31 cellular contexts compared by ENCODE assay signal in the genomic region with DNA sequence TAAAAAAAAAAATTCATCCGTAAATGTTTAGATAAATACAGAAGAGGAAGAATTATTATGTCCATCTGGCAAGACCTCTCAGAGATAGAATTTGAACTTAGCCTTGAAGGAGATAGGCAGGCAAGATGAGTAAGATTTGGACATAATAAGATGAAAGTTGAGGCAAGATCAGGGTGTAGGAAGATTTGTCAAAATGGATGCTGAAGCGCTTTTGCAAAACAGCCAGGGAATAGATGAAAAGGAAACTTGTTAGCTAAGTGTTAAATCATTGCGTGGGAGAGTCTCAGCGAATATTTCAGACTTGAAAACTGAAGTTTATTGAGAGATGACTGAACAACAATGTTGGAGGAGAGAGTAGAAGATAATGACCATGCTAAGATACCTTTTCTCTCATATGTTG. TPM values are rescaled to one million over a fixed set of nuclear protein-coding genes. Genes with fewer than 3 reads are reported as not detected.
DNase-seq lines count a peak whose midpoint lies in the region; ATAC-seq and TF ChIP-seq lines count a peak whose summit lies in the region.
"Had no signal": no experiment of that assay in that cellular context is flagged by ENCODE, and none has a peak within 500 bp of the region (broad histone marks: within the 10 kb centered on the region; RNA-seq: fewer than 3 reads in every experiment).

No MANE protein-coding gene starts in this region.

- H2BK12ac ChIP-seq in neuronal stem cell (ENCODE audit: low read length): no peak overlapping the region

- H3K9me3 Mint-ChIP-seq in T-helper 2 cell treated with Interferon-gamma antibody and Interleukin-4, amounts not matched to agents 5 μg/mL and 100 μg/mL, for 36 hours: no peaks in the 10 kb centered on the region
- peaks cover 0 to 1% (median 0%) of the 10 kb centered on the region in 7 donors for H3K9me3 Mint-ChIP-seq in CD4-positive, CD25-positive, alpha-beta regulatory T cell
- H3K9me3 Mint-ChIP-seq in activated T-helper 17 cell treated with anti-CD3 and anti-CD28 coated beads, Interleukin-2, amount 50 U/mL, for 72 hours: no peaks in the 10 kb centered on the region
- H3K9me3 Mint-ChIP-seq in immature natural killer cell: no peaks in the 10 kb centered on the region
- H3K9me3 Mint-ChIP-seq: GM23338; stimulated activated memory B cell treated with anti-CD40 and anti-IgM and Interleukin-4, amounts not matched to agents 10 μg/mL and 1 μg/mL and 100 μg/mL, for 72 hours had no signal

- no peak for ATAC-seq in CD4-positive, CD25-positive, alpha-beta regulatory T cell (ENCODE audit: low read depth in 2 of 2)
- peak; percentile 32 for ATAC-seq in activated T-helper 17 cell treated with anti-CD3 and anti-CD28 coated beads, Interleukin-2, amount 50 U/mL, for 72 hours (replicated peaks)
- ATAC-seq: gastrocnemius medialis; GM23338; lower lobe of right lung; PC-3; stimulated activated memory B cell treated with anti-CD40 and anti-IgM and Interleukin-4, amounts not matched to agents 10 μg/mL and 1 μg/mL and 100 μg/mL, for 72 hours had no signal

- no peak for DNase-seq in T-helper 2 cell treated with Interferon-gamma antibody and Interleukin-4, amounts not matched to agents 5 μg/mL and 100 μg/mL, for 36 hours (ENCODE audit: low spot score)
- no peak for DNase-seq in T-helper 2 cell
- no peak for DNase-seq in CD4-positive, CD25-positive, alpha-beta regulatory T cell
- no peak for DNase-seq in immature natural killer cell
- DNase-seq in globus pallidus (ENCODE audit: low spot score): no peak
- no peak for DNase-seq in esophagus squamous epithelium (lab: John Stamatoyannopoulos, UW)
- DNase-seq in neuronal stem cell (ENCODE audit: low spot score): no peak
- DNase-seq: 8988T; activated CD4-positive, alpha-beta T cell treated with anti-CD3 and anti-CD28 coated beads for 1 hour; C1 segment of cervical spinal cord; DMS79 treated with DMSO at 0.1 percent for 48 hours; gastrocnemius medialis; GDM1; Kasumi-1; lower lobe of right lung; NCI-H1436; NCI-H2081; NCI-H526; nephron progenitor cell; NK-92 treated with Interleukin-12 subunit alpha and Interleukin-12 subunit beta, amount 100 ng/mL, for 24 hours; PC-3; stimulated activated CD4-positive, alpha-beta T cell treated with anti-CD3 and anti-CD28 coated beads, Interleukin-15, amount 100 ng/mL, for 24 hours; upper lobe of left lung had no signal

- H2AK5ac ChIP-seq in neuronal stem cell (ENCODE audit: low read depth, low read length): no peak overlapping the region

- H2BK120ac ChIP-seq in neuronal stem cell (ENCODE audit: low read depth, low read length): no peak overlapping the region

- H2BK5ac ChIP-seq in neuronal stem cell (ENCODE audit: low read length): no peak overlapping the region

- no peak overlapping the region for H2AFZ ChIP-seq in neuronal stem cell (ENCODE audit: low read length)
- H2AFZ ChIP-seq: GM23338 had no signal

- no peaks in the 10 kb centered on the region for H3K9me3 ChIP-seq in CD4-positive, CD25-positive, alpha-beta regulatory T cell (ENCODE audit: control insufficient read depth in 2 of 2, low read length in 2 of 2)
- H3K9me3 ChIP-seq in esophagus squamous epithelium (no peaks in the 10 kb centered on the region), neuronal stem cell (replicated peaks in 1 of 2; ENCODE audit: control insufficient read depth in 2 of 2, insufficient read depth in 1 of 2, low read depth in 1 of 2, low read length in 2 of 2) (no peaks in the 10 kb centered on the region)
- H3K9me3 ChIP-seq: breast epithelium, gastrocnemius medialis, lower lobe of right lung, suprapubic skin, upper lobe of left lung had no signal

- no peak overlapping the region for H3K9ac ChIP-seq in neuronal stem cell (ENCODE audit: low read depth, low read length, poor library complexity)

- peaks cover 3% of the 10 kb centered on the region for H3K79me1 ChIP-seq in neuronal stem cell (ENCODE audit: low read depth, low read length)

- intact Hi-C loops in esophagus squamous epithelium (cut with DNase I): no loop called here

- no peaks in the 10 kb centered on the region for H3K27me3 ChIP-seq in CD4-positive, CD25-positive, alpha-beta regulatory T cell (ENCODE audit: control insufficient read depth, insufficient read depth, low read length)
- H3K27me3 ChIP-seq in esophagus squamous epithelium (no peaks in the 10 kb centered on the region), neuronal stem cell (ENCODE audit: control insufficient read depth in 3 of 3, insufficient read depth in 3 of 3, low read depth in 1 of 3, low read length in 3 of 3) (no peaks in the 10 kb centered on the region)
- H3K27me3 ChIP-seq: breast epithelium, gastrocnemius medialis, suprapubic skin, upper lobe of left lung had no signal

- peaks cover 50% of the 10 kb centered on the region for H3K36me3 Mint-ChIP-seq in T-helper 2 cell treated with Interferon-gamma antibody and Interleukin-4, amounts not matched to agents 5 μg/mL and 100 μg/mL, for 36 hours (ENCODE audit: low read depth)
- H3K36me3 Mint-ChIP-seq in CD4-positive, CD25-positive, alpha-beta regulatory T cell: peaks cover 32% of the 10 kb centered on the region
- peaks cover 96% of the 10 kb centered on the region for H3K36me3 Mint-ChIP-seq in activated T-helper 17 cell treated with anti-CD3 and anti-CD28 coated beads, Interleukin-2, amount 50 U/mL, for 72 hours (ENCODE audit: low read depth)
- H3K36me3 Mint-ChIP-seq in immature natural killer cell: peaks cover 16 to 31% (median 22%) of the 10 kb centered on the region in 3 donors

- no peak overlapping the region for H4K8ac ChIP-seq in neuronal stem cell (ENCODE audit: low read depth, low read length)

- peaks cover 16% of the 10 kb centered on the region for H3K4me1 ChIP-seq in CD4-positive, CD25-positive, alpha-beta regulatory T cell (ENCODE audit: control insufficient read depth, insufficient read depth, low read length, poor library complexity, severe bottlenecking)
- H3K4me1 ChIP-seq in esophagus squamous epithelium (peaks cover 0 to 12% (median 5%) of the 10 kb centered on the region in 3 donors), neuronal stem cell (ENCODE audit: control insufficient read depth in 2 of 2, insufficient read depth in 1 of 2, low read depth in 1 of 2, low read length in 2 of 2) (no peaks in the 10 kb centered on the region)
- H3K4me1 ChIP-seq: breast epithelium had no signal

- peaks cover 54% of the 10 kb centered on the region for H3K36me3 ChIP-seq in CD4-positive, CD25-positive, alpha-beta regulatory T cell (ENCODE audit: control insufficient read depth, insufficient read depth, low read length)
- peaks cover 7 to 61% (median 22%) of the 10 kb centered on the region in 3 donors for H3K36me3 ChIP-seq in esophagus squamous epithelium
- H3K36me3 ChIP-seq in neuronal stem cell (replicated peaks in 1 of 2; ENCODE audit: control insufficient read depth in 2 of 2, insufficient read depth in 2 of 2, low read length in 2 of 2): peaks cover 19 to 78% of the 10 kb centered on the region in 2 donors
- H3K36me3 ChIP-seq: breast epithelium had no signal

- H3K4ac ChIP-seq in neuronal stem cell (ENCODE audit: low read length): no peak overlapping the region

- no peak overlapping the region for H2BK15ac ChIP-seq in neuronal stem cell (ENCODE audit: low read length)

- no peak overlapping the region for H3K14ac ChIP-seq in neuronal stem cell (ENCODE audit: low read length)

- 84 to 91% methylated on average over 4 of the region's 4 CpGs for WGBS in esophagus squamous epithelium, 2 donors
- no CpG with 5 or more reads among the region's 4 CpGs for WGBS in neuronal stem cell (ENCODE audit: extremely low coverage in 2 of 2, insufficient read length in 2 of 2, insufficient replicate concordance in 1 of 2), 2 donors

- H3K4me3 ChIP-seq in CD4-positive, CD25-positive, alpha-beta regulatory T cell (ENCODE audit: low read depth, low read length): no peak overlapping the region
- H3K4me3 ChIP-seq in esophagus squamous epithelium (no peak overlapping the region), neuronal stem cell (ENCODE audit: low read length in 2 of 2) (no peak overlapping the region)
- H3K4me3 ChIP-seq: breast epithelium, gastrocnemius medialis, GM23338, lower lobe of right lung, suprapubic skin, upper lobe of left lung had no signal

- peaks cover 24% of the 10 kb centered on the region for H3K4me1 Mint-ChIP-seq in T-helper 2 cell treated with Interferon-gamma antibody and Interleukin-4, amounts not matched to agents 5 μg/mL and 100 μg/mL, for 36 hours (ENCODE audit: low read depth)
- peaks cover 17 to 55% (median 28%) of the 10 kb centered on the region in 4 donors for H3K4me1 Mint-ChIP-seq in CD4-positive, CD25-positive, alpha-beta regulatory T cell
- peaks cover 17% of the 10 kb centered on the region for H3K4me1 Mint-ChIP-seq in activated T-helper 17 cell treated with anti-CD3 and anti-CD28 coated beads, Interleukin-2, amount 50 U/mL, for 72 hours
- H3K4me1 Mint-ChIP-seq in immature natural killer cell: peaks cover 27 to 60% of the 10 kb centered on the region in 2 donors
- H3K4me1 Mint-ChIP-seq: GM23338 had no signal

- H4K91ac ChIP-seq in neuronal stem cell (ENCODE audit: low read depth, low read length, poor library complexity): no peak overlapping the region

- H3K18ac ChIP-seq in neuronal stem cell (ENCODE audit: low read length): no peak overlapping the region

- H3K27ac ChIP-seq in CD4-positive, CD25-positive, alpha-beta regulatory T cell (ENCODE audit: insufficient read depth, low read length, poor library complexity, severe bottlenecking): no peak overlapping the region
- H3K27ac ChIP-seq in esophagus squamous epithelium: no peak overlapping the region
- no peak overlapping the region for H3K27ac ChIP-seq in neuronal stem cell (replicated peaks; ENCODE audit: low read length)
- H3K27ac ChIP-seq: breast epithelium, gastrocnemius medialis, lower lobe of right lung, suprapubic skin, upper lobe of left lung had no signal

- no peak overlapping the region for H3K4me2 ChIP-seq in neuronal stem cell (ENCODE audit: insufficient read depth, low read length, poor library complexity, severe bottlenecking)
- H3K4me2 ChIP-seq: GM23338 had no signal

- no peaks in the 10 kb centered on the region for H3K27me3 Mint-ChIP-seq in T-helper 2 cell treated with Interferon-gamma antibody and Interleukin-4, amounts not matched to agents 5 μg/mL and 100 μg/mL, for 36 hours (ENCODE audit: low read depth)
- no peaks in the 10 kb centered on the region for H3K27me3 Mint-ChIP-seq in CD4-positive, CD25-positive, alpha-beta regulatory T cell
- no peaks in the 10 kb centered on the region for H3K27me3 Mint-ChIP-seq in activated T-helper 17 cell treated with anti-CD3 and anti-CD28 coated beads, Interleukin-2, amount 50 U/mL, for 72 hours
- peaks cover 0 to 4% (median 0%) of the 10 kb centered on the region in 3 donors for H3K27me3 Mint-ChIP-seq in immature natural killer cell (ENCODE audit: low read depth in 3 of 3)
- H3K27me3 Mint-ChIP-seq: stimulated activated memory B cell treated with anti-CD40 and anti-IgM and Interleukin-4, amounts not matched to agents 10 μg/mL and 1 μg/mL and 100 μg/mL, for 72 hours had no signal

- no peak overlapping the region for H3K23ac ChIP-seq in neuronal stem cell (ENCODE audit: low read depth, low read length, poor library complexity)

- no peak for TF ChIP-seq POLR2A in esophagus squamous epithelium (IDR thresholded peaks at IDR 0.05)

- TF ChIP-seq CTCF in esophagus squamous epithelium (IDR thresholded peaks at IDR 0.05): no peak

- no peak overlapping the region for H3K4me3 Mint-ChIP-seq in T-helper 2 cell treated with Interferon-gamma antibody and Interleukin-4, amounts not matched to agents 5 μg/mL and 100 μg/mL, for 36 hours
- no peak overlapping the region for H3K4me3 Mint-ChIP-seq in CD4-positive, CD25-positive, alpha-beta regulatory T cell
- peak overlapping the region; percentile 38 for H3K4me3 Mint-ChIP-seq in activated T-helper 17 cell treated with anti-CD3 and anti-CD28 coated beads, Interleukin-2, amount 50 U/mL, for 72 hours
- H3K4me3 Mint-ChIP-seq in immature natural killer cell: peak overlapping the region in 1 of 5 donors; percentile 0
- H3K4me3 Mint-ChIP-seq: GM23338; nephron progenitor cell; stimulated activated memory B cell treated with anti-CD40 and anti-IgM and Interleukin-4, amounts not matched to agents 10 μg/mL and 1 μg/mL and 100 μg/mL, for 72 hours had no signal

- peak overlapping the region; percentile 1 for H3K27ac Mint-ChIP-seq in T-helper 2 cell treated with Interferon-gamma antibody and Interleukin-4, amounts not matched to agents 5 μg/mL and 100 μg/mL, for 36 hours
- peak overlapping the region; percentile 3 to 26 (median 21) for H3K27ac Mint-ChIP-seq in CD4-positive, CD25-positive, alpha-beta regulatory T cell
- H3K27ac Mint-ChIP-seq in activated T-helper 17 cell treated with anti-CD3 and anti-CD28 coated beads, Interleukin-2, amount 50 U/mL, for 72 hours: peak overlapping the region; percentile 2
- H3K27ac Mint-ChIP-seq in immature natural killer cell: peak overlapping the region in 5 of 6 donors; percentile 1 to 76 (median 5)
- H3K27ac Mint-ChIP-seq: GM23338; nephron progenitor cell; stimulated activated memory B cell treated with anti-CD40 and anti-IgM and Interleukin-4, amounts not matched to agents 10 μg/mL and 1 μg/mL and 100 μg/mL, for 72 hours had no signal

RNA-seq across cellular contexts. Expression of a gene that starts 7.2 kb away (rescaled TPM):
- total RNA-seq in CD4-positive, CD25-positive, alpha-beta regulatory T cell: 61.9 TPM
- 100 to 1,000 TPM; 229 to 275 (median 252) TPM for polyA plus RNA-seq in CD4-positive, CD25-positive, alpha-beta regulatory T cell
- 100 to 1,000 TPM in 1 of 2 donors, 10 to 100 TPM in 1; 93.3 to 111 TPM for total RNA-seq in activated T-helper 17 cell treated with anti-CD3 and anti-CD28 coated beads, Interleukin-2, amount 50 U/mL, for 72 hours
- polyA plus RNA-seq in immature natural killer cell: 100 to 1,000 TPM; 290 to 348 (median 301) TPM
- total RNA-seq in esophagus squamous epithelium: 100 to 1,000 TPM in 2 of 4 donors, 10 to 100 TPM in 2; 52.0 to 134 (median 100) TPM
- polyA plus RNA-seq in neuronal stem cell (2013, experiment 1 of 2): 144 TPM
- 140 TPM for polyA plus RNA-seq in neuronal stem cell (2013, experiment 2 of 2)

RNA-seq across cellular contexts. Expression of a gene that starts 14.7 kb away (rescaled TPM):
- not detected for total RNA-seq in CD4-positive, CD25-positive, alpha-beta regulatory T cell
- not detected for polyA plus RNA-seq in CD4-positive, CD25-positive, alpha-beta regulatory T cell
- not detected for total RNA-seq in activated T-helper 17 cell treated with anti-CD3 and anti-CD28 coated beads, Interleukin-2, amount 50 U/mL, for 72 hours
- polyA plus RNA-seq in immature natural killer cell: not detected
- total RNA-seq in esophagus squamous epithelium: not detected
- not detected for polyA plus RNA-seq in neuronal stem cell (2013, experiment 1 of 2)
- not detected for polyA plus RNA-seq in neuronal stem cell (2013, experiment 2 of 2)
- total RNA-seq: breast epithelium; gastrocnemius medialis; GM23338; lower lobe of right lung; mononuclear cell; osteocyte; PC-3; suprapubic skin; T-helper 1 cell treated with Interleukin-12 subunit alpha and Interleukin-12 subunit beta and Interleukin-4 antibody, amounts not matched to agents 30 ng/mL and 1 ng/mL, for 36 hours; upper lobe of left lung had no signal

RNA-seq across cellular contexts. Expression of a gene that starts 18.9 kb away (rescaled TPM):
- total RNA-seq in CD4-positive, CD25-positive, alpha-beta regulatory T cell: 76.6 TPM
- 10 to 100 TPM in 3 of 4 donors, 1 to 10 TPM in 1; 5.9 to 17.3 (median 12.1) TPM for polyA plus RNA-seq in CD4-positive, CD25-positive, alpha-beta regulatory T cell
- 10 to 100 TPM; 62.7 to 63.7 TPM for total RNA-seq in activated T-helper 17 cell treated with anti-CD3 and anti-CD28 coated beads, Interleukin-2, amount 50 U/mL, for 72 hours
- 10 to 100 TPM in 2 of 3 donors, 1 to 10 TPM in 1; 6.6 to 47.8 (median 12.7) TPM for polyA plus RNA-seq in immature natural killer cell
- total RNA-seq in esophagus squamous epithelium: 10 to 100 TPM; 30.4 to 38.7 (median 34.4) TPM
- 46.6 TPM for polyA plus RNA-seq in neuronal stem cell (2013, experiment 1 of 2)
- 47.3 TPM for polyA plus RNA-seq in neuronal stem cell (2013, experiment 2 of 2)

RNA-seq across cellular contexts. Expression of a gene that starts 42.0 kb away (rescaled TPM):
- total RNA-seq in CD4-positive, CD25-positive, alpha-beta regulatory T cell: 3.6 TPM
- 1 to 10 TPM in 3 of 4 donors, under 1 TPM in 1; 0.68 to 3.7 (median 2.8) TPM for polyA plus RNA-seq in CD4-positive, CD25-positive, alpha-beta regulatory T cell
- total RNA-seq in activated T-helper 17 cell treated with anti-CD3 and anti-CD28 coated beads, Interleukin-2, amount 50 U/mL, for 72 hours: 10 to 100 TPM in 1 of 2 donors, 1 to 10 TPM in 1; 5.6 to 10.1 TPM
- 10 to 100 TPM; 14.5 to 37.5 (median 37.1) TPM for polyA plus RNA-seq in immature natural killer cell
- total RNA-seq in esophagus squamous epithelium: 10 to 100 TPM in 2 of 4 donors, 1 to 10 TPM in 2; 4.4 to 23.3 (median 9.6) TPM
- polyA plus RNA-seq in neuronal stem cell (2013, experiment 1 of 2): 0.45 TPM
- polyA plus RNA-seq in neuronal stem cell (2013, experiment 2 of 2): 0.54 TPM
